ENCODE assay signal across 21 cellular contexts in genomic region chr19:34148672-34149185, GRCh38.
"Had no signal": no experiment of that assay in that cellular context is flagged by ENCODE, and none has a peak within 500 bp of the region (broad histone marks: within the 10 kb centered on the region; RNA-seq: fewer than 3 reads in every experiment).

No MANE protein-coding gene starts in this region.

- H3K27me3 ChIP-seq: neural progenitor cell, ovary, stomach, transverse colon had no signal

- ATAC-seq: heart right ventricle; left lobe of liver; mucosa of descending colon; naive thymus-derived CD8-positive, alpha-beta T cell; right cardiac atrium had no signal

- DNase-seq: effector CD4-positive, alpha-beta T cell; endodermal cell; heart right ventricle; hypothalamus; kidney glomerular epithelial cell; mammary epithelial cell; mucosa of descending colon; naive thymus-derived CD8-positive, alpha-beta T cell; nucleus accumbens; ovary; right cardiac atrium; small intestine; stimulated activated CD4-positive, alpha-beta T cell treated with anti-CD3 and anti-CD28 coated beads, Interleukin-12 subunit alpha, Interleukin-12 subunit beta, amount 100 ng/mL, for 4 hours; stimulated activated naive CD4-positive, alpha-beta T cell; stomach; substantia nigra; transverse colon had no signal

- H3K4me2 ChIP-seq: neural progenitor cell had no signal

- H3K27ac ChIP-seq: coronary artery, heart right ventricle, neural progenitor cell, ovary, stomach, thoracic aorta, transverse colon had no signal

- H3K9me3 ChIP-seq: heart right ventricle, mucosa of descending colon, ovary, stomach, thoracic aorta, transverse colon had no signal

- H3K9ac ChIP-seq: neural progenitor cell had no signal

- H3K4me3 ChIP-seq: coronary artery, heart right ventricle, mucosa of descending colon, neural progenitor cell, ovary, stomach, thoracic aorta, transverse colon had no signal

- H3K4me1 ChIP-seq: heart right ventricle, neural progenitor cell, stomach, transverse colon had no signal

- H3K36me3 ChIP-seq: heart right ventricle, neural progenitor cell, ovary, stomach, thoracic aorta, transverse colon had no signal

- H2AFZ ChIP-seq: neural progenitor cell had no signal
